ENCODE assay signal across 8 cellular contexts in genomic region chr1:1745651-1746565, GRCh38. TPM values are rescaled to one million over a fixed set of nuclear protein-coding genes. Genes with fewer than 3 reads are reported as not detected.
DNase-seq lines count a peak whose midpoint lies in the region; TF ChIP-seq lines count a peak whose summit lies in the region.
"Not testable (repeated sequence)": the region's sequence is repeated elsewhere in the genome, so short reads cannot be mapped to it uniquely, and the experiment has no call there.

No MANE protein-coding gene starts in this region.

- peak; percentile 70 for TF ChIP-seq EP300 in Ishikawa (IDR thresholded peaks at IDR 0.05; ENCODE audit: borderline replicate concordance)

- H3K9me3 ChIP-seq in GM23248 (ENCODE audit: low read depth), result not testable (repeated sequence)

- peaks cover 19% of the 10 kb centered on the region for H3K79me2 ChIP-seq in GM23248 (ENCODE audit: insufficient read depth)

- TF ChIP-seq RAD21 in Ishikawa (IDR thresholded peaks at IDR 0.05; ENCODE audit: low read depth), result not testable (repeated sequence)

- peak; percentile 63 for DNase-seq in DMS53 (lab: John Stamatoyannopoulos, UW)
- DNase-seq in GM23248, result peak; percentile 63
- peak; percentile 58 for DNase-seq in SK-MEL-5 (ENCODE audit: low read depth, low spot score)
- peak; percentile 70 for DNase-seq in activated gamma-delta T cell treated with Interleukin-2 at 50 U/mL for 16 hours
- DNase-seq in fibroblast of pulmonary artery (ENCODE audit: low read depth), result peak; percentile 50
- peak; percentile 76 for DNase-seq in stimulated activated CD8-positive, alpha-beta memory T cell treated with anti-CD3 and anti-CD28 coated beads, Interleukin-7, amount 100 ng/mL, for 24 hours (ENCODE audit: low read depth)

- H3K9ac ChIP-seq in GM23248, result peak overlapping the region; percentile 55; the same call in 1 of the 2 replicates

- peak overlapping the region; percentile 51; the same call in 1 of the 2 replicates for H3K27ac ChIP-seq in GM23248

- not testable (repeated sequence) for H3K36me3 Mint-ChIP-seq in nephron (ENCODE audit: low read depth)

- H3K36me3 ChIP-seq in GM23248 (ENCODE audit: low read depth), result not testable (repeated sequence)

- H3K27me3 ChIP-seq in GM23248 (replicated peaks; ENCODE audit: insufficient read depth), result not testable (repeated sequence)

- not testable (repeated sequence) for H3K9me3 Mint-ChIP-seq in nephron

- H3K4me1 ChIP-seq in GM23248 (ENCODE audit: insufficient read depth), result not testable (repeated sequence)

- not testable (repeated sequence) for H2AFZ ChIP-seq in GM23248

- in situ Hi-C loops in GM23248 (cut with MboI); SK-MEL-5 (cut with HindIII; ENCODE audit: low pct_unique_long_range_greater_than_20kb, low sequenced_read_pairs): not testable (repeated sequence)

- peak overlapping the region in 2 of 3 experiments; percentile 90 to 97 for H3K27ac Mint-ChIP-seq in nephron

- H3F3A ChIP-seq in GM23248 (ENCODE audit: insufficient read depth), result not testable (repeated sequence)

- not testable (repeated sequence) for H3K27me3 Mint-ChIP-seq in nephron (ENCODE audit: low read depth)

- H4K20me1 ChIP-seq in GM23248 (ENCODE audit: insufficient read depth), result not testable (repeated sequence)

- TF ChIP-seq CTCF in fibroblast of pulmonary artery (IDR thresholded peaks at IDR 0.05; ENCODE audit: low read length, missing control alignments); nephron (IDR thresholded peaks at IDR 0.05; ENCODE audit: unreplicated experiment in 3 of 3): not testable (repeated sequence)

- 1 to 2% methylated on average over 22 to 27 of the region's 101 CpGs for WGBS in GM23248 (ENCODE audit: low coverage in 1 of 2, low lambda C conversion rate in 2 of 2, missing lambda C conversion rate in 2 of 2), 2 experiments

- not testable (repeated sequence) for H3K9me2 ChIP-seq in GM23248 (ENCODE audit: insufficient read depth)

- H3K4me1 Mint-ChIP-seq in nephron, result not testable (repeated sequence)

- not testable (repeated sequence) for H3K4me2 ChIP-seq in GM23248 (ENCODE audit: unreplicated experiment)

- not testable (repeated sequence) for H3K4me3 ChIP-seq in GM23248
- peak overlapping the region; percentile 45 for H3K4me3 ChIP-seq in fibroblast of pulmonary artery (replicated peaks; ENCODE audit: low read depth, low read length)

- H3K4me3 Mint-ChIP-seq in nephron, result peak overlapping the region; percentile 77 to 81 (median 79)

TF ChIP-seq in Ishikawa, 13 proteins besides CTCF, POLR2A, EP300 and RAD21:
- TF ChIP-seq TCF12 (IDR thresholded peaks at IDR 0.05; ENCODE audit: low read depth), result 0 out of 2 replicates have a peak, but pooled peaks have one; percentile 17
- TF ChIP-seq TAF1 (IDR thresholded peaks at IDR 0.05; ENCODE audit: low read depth), result peak; percentile 52; the same call in 1 of the 2 replicates
- peak; percentile 33; the same call in 1 of the 2 replicates for TF ChIP-seq EGR1 (IDR thresholded peaks at IDR 0.05)
- peak; percentile 71 for TF ChIP-seq MAX (IDR thresholded peaks at IDR 0.05)
- 0 out of 2 replicates have a peak, but pooled peaks have one; percentile 11 for TF ChIP-seq CREB1 (IDR thresholded peaks at IDR 0.05; ENCODE audit: low read depth)

RNA-seq across cellular contexts. Expression of gene CDK11A, which starts 21.8 kb away (rescaled TPM):
- 5.1 and 14.4 TPM in 2 replicates for total RNA-seq in GM23248 (2014; rRNA removed; shearing (Covaris generic))
- 18.9 and 20.0 TPM in 2 replicates for polyA plus RNA-seq in GM23248 (2016; fragmentation: Nextera tagmentation; extraction: Ambion mirVana)
- total RNA-seq in SK-MEL-5 (2014; rRNA removed; shearing (Covaris generic)), result 4.4 and 6.7 TPM in 2 replicates
- polyA plus RNA-seq in SK-MEL-5 (2015; cell fraction: cytosol; rRNA removed), result 9.6 and 10.2 TPM in 2 replicates
- 168 and 188 TPM in 2 replicates for polyA plus RNA-seq in SK-MEL-5 (2015; cell fraction: nucleus; rRNA removed)

RNA-seq across cellular contexts. Expression of gene NADK, which starts 32.4 kb away (rescaled TPM):
- total RNA-seq in GM23248 (2014; rRNA removed; shearing (Covaris generic)), result 43.0 and 45.4 TPM in 2 replicates
- polyA plus RNA-seq in GM23248 (2016; fragmentation: Nextera tagmentation; extraction: Ambion mirVana), result 43.1 and 43.9 TPM in 2 replicates
- 32.8 and 33.4 TPM in 2 replicates for total RNA-seq in SK-MEL-5 (2014; rRNA removed; shearing (Covaris generic))
- polyA plus RNA-seq in SK-MEL-5 (2015; cell fraction: cytosol; rRNA removed), result 59.0 and 72.3 TPM in 2 replicates
- polyA plus RNA-seq in SK-MEL-5 (2015; cell fraction: nucleus; rRNA removed), result 133 and 181 TPM in 2 replicates

RNA-seq across cellular contexts. Expression of gene SLC35E2B, which starts 53.3 kb away (rescaled TPM):
- 32.5 and 38.3 TPM in 2 replicates for total RNA-seq in GM23248 (2014; rRNA removed; shearing (Covaris generic))
- polyA plus RNA-seq in GM23248 (2016; fragmentation: Nextera tagmentation; extraction: Ambion mirVana), result 22.2 and 23.4 TPM in 2 replicates
- total RNA-seq in SK-MEL-5 (2014; rRNA removed; shearing (Covaris generic)), result 7.7 and 9.0 TPM in 2 replicates
- polyA plus RNA-seq in SK-MEL-5 (2015; cell fraction: cytosol; rRNA removed), result 19.7 and 25.1 TPM in 2 replicates
- polyA plus RNA-seq in SK-MEL-5 (2015; cell fraction: nucleus; rRNA removed), result 72.8 and 73.7 TPM in 2 replicates
